In the genomic region with DNA sequence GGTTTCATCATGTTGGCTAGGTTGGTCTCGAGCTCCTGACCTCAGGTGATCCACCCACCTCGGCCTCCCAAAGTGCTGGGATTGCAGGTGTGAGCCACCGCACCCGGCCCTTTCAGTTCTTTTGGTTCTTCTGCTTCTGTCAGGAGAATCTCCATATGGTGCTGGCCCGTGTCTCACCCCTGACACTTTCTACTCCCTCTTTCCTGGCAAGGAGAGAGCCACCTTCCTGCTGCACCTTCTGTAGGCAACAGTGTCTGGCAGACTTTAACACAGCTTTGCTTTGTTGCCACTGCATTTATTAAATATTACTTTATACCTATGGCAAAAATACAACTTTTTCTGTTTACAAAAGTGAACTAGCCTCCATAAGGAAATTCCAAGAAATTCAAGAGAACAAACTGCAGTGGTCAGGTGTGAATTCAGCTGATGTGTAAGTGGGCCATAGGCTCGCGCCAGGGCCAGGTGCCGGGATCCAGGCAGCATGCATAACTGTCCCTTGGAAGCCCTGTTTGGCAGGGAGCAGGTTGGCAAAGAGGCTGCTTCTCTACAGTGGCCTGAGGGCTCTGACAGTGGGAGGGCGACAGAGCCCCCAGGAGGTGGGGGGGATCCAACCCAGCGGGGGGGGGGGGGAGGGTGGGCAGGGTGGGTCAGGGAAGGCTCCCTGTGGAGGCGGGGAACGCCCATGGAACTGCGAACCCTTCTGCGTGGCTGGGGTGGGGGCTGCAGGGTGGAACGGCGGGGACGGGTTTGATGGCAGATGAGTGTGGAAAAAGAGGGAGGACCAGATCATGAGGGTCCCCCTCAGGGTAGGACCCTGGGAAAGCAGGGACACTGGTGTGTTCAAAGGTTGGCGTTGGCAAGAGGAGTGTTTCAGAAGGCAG, we compare ENCODE assay signal across 24 cellular contexts. TPM values are rescaled to one million over a fixed set of nuclear protein-coding genes. Genes with fewer than 3 reads are reported as not detected.
DNase-seq lines count a peak whose midpoint lies in the region; ATAC-seq and TF ChIP-seq lines count a peak whose summit lies in the region.
"Had no signal": no experiment of that assay in that cellular context is flagged by ENCODE, and none has a peak within 500 bp of the region (broad histone marks: within the 10 kb centered on the region; RNA-seq: fewer than 3 reads in every experiment).

No MANE protein-coding gene starts in this region.

- no peaks in the 10 kb centered on the region for H3K27me3 ChIP-seq in hepatocyte
- H3K27me3 ChIP-seq: neutrophil had no signal

- no peak overlapping the region for H3K4me3 Mint-ChIP-seq in activated T-helper 17 cell treated with anti-CD3 and anti-CD28 coated beads, Interleukin-2, amount 50 U/mL, for 72 hours
- H3K4me3 Mint-ChIP-seq in activated CD8-positive, alpha-beta T cell treated with anti-CD3 and anti-CD28 coated beads, Interleukin-2, amount 10 ng/mL, durations not matched to agents 7 days and 5 days = no peak overlapping the region
- H3K4me3 Mint-ChIP-seq: activated CD4-positive, alpha-beta T cell treated with anti-CD3 and anti-CD28 coated beads, Interleukin-2, amount 10 ng/mL, durations not matched to agents 7 days and 5 days had no signal

- H3K9me2 ChIP-seq in hepatocyte (replicated peaks; ENCODE audit: insufficient read depth) = no peaks in the 10 kb centered on the region

- CTCF ChIA-PET in activated CD8-positive, alpha-beta T cell treated with anti-CD3 and anti-CD28 coated beads, Interleukin-2, amount 10 ng/mL, durations not matched to agents 7 days and 5 days (lab: Charles Lee) = no interaction called here

- H3K27me3 Mint-ChIP-seq in activated T-helper 17 cell treated with anti-CD3 and anti-CD28 coated beads, Interleukin-2, amount 50 U/mL, for 72 hours = no peaks in the 10 kb centered on the region
- H3K27me3 Mint-ChIP-seq in activated CD8-positive, alpha-beta T cell treated with anti-CD3 and anti-CD28 coated beads, Interleukin-2, amount 10 ng/mL, durations not matched to agents 7 days and 5 days (ENCODE audit: low read depth) = no peaks in the 10 kb centered on the region
- H3K27me3 Mint-ChIP-seq: activated CD4-positive, alpha-beta T cell treated with anti-CD3 and anti-CD28 coated beads, Interleukin-2, amount 10 ng/mL, durations not matched to agents 7 days and 5 days; progenitor cell of endocrine pancreas had no signal

- no peak overlapping the region for H3K4me3 ChIP-seq in hepatocyte
- H3K4me3 ChIP-seq: A549, GM12878, HAP-1 had no signal

- H3K4me1 Mint-ChIP-seq in activated T-helper 17 cell treated with anti-CD3 and anti-CD28 coated beads, Interleukin-2, amount 50 U/mL, for 72 hours = no peaks in the 10 kb centered on the region
- H3K4me1 Mint-ChIP-seq in activated CD8-positive, alpha-beta T cell treated with anti-CD3 and anti-CD28 coated beads, Interleukin-2, amount 10 ng/mL, durations not matched to agents 7 days and 5 days (ENCODE audit: low read depth) = no peaks in the 10 kb centered on the region

- TF ChIP-seq CTCF in hepatocyte (IDR thresholded peaks at IDR 0.05; ENCODE audit: poor library complexity) = no peak

- H3K27ac Mint-ChIP-seq in activated naive CD4-positive, alpha-beta T cell treated with anti-CD3 and anti-CD28 coated beads, Interleukin-2, amount 50 U/mL, for 72 hours = peak overlapping the region; percentile 22 to 33
- peak overlapping the region; percentile 77 for H3K27ac Mint-ChIP-seq in activated T-helper 17 cell treated with anti-CD3 and anti-CD28 coated beads, Interleukin-2, amount 50 U/mL, for 72 hours
- H3K27ac Mint-ChIP-seq in activated CD8-positive, alpha-beta T cell treated with anti-CD3 and anti-CD28 coated beads, Interleukin-2, amount 10 ng/mL, durations not matched to agents 7 days and 5 days = no peak overlapping the region
- H3K27ac Mint-ChIP-seq: activated CD4-positive, alpha-beta T cell treated with anti-CD3 and anti-CD28 coated beads, Interleukin-2, amount 10 ng/mL, durations not matched to agents 7 days and 5 days; progenitor cell of endocrine pancreas had no signal

- H3K79me2 ChIP-seq in hepatocyte = no peaks in the 10 kb centered on the region

- no peaks in the 10 kb centered on the region for H4K20me1 ChIP-seq in hepatocyte (ENCODE audit: insufficient read depth, poor library complexity, severe bottlenecking)

- peaks cover 7% of the 10 kb centered on the region for H3K4me1 ChIP-seq in hepatocyte (ENCODE audit: insufficient read depth)
- H3K4me1 ChIP-seq: A549, HAP-1 had no signal

- H3K9me3 ChIP-seq in hepatocyte (ENCODE audit: low read depth) = no peaks in the 10 kb centered on the region
- H3K9me3 ChIP-seq: A549, HAP-1, neutrophil had no signal

- H3K4me2 ChIP-seq in hepatocyte = no peak overlapping the region
- H3K4me2 ChIP-seq: A549 had no signal

- H3K27ac ChIP-seq in hepatocyte = peak overlapping the region; percentile 88
- H3K27ac ChIP-seq: A549, HL-60, neutrophil had no signal

- H3K36me3 Mint-ChIP-seq in activated naive CD4-positive, alpha-beta T cell treated with anti-CD3 and anti-CD28 coated beads, Interleukin-2, amount 50 U/mL, for 72 hours = peaks cover 0 to 6% of the 10 kb centered on the region in 2 donors
- H3K36me3 Mint-ChIP-seq in activated T-helper 17 cell treated with anti-CD3 and anti-CD28 coated beads, Interleukin-2, amount 50 U/mL, for 72 hours (ENCODE audit: low read depth) = peaks cover 96% of the 10 kb centered on the region
- H3K36me3 Mint-ChIP-seq in activated CD8-positive, alpha-beta T cell treated with anti-CD3 and anti-CD28 coated beads, Interleukin-2, amount 10 ng/mL, durations not matched to agents 7 days and 5 days (ENCODE audit: low read depth) = peaks cover 21% of the 10 kb centered on the region

- no peak for DNase-seq in activated naive CD4-positive, alpha-beta T cell treated with anti-CD3 and anti-CD28 coated beads, Interleukin-2, amount 50 U/mL, for 72 hours (ENCODE audit: low spot score in 2 of 2)
- no peak for DNase-seq in activated naive CD4-positive, alpha-beta T cell treated with Interleukin-2 at 50 U/mL for 16 hours
- no peak for DNase-seq in hepatocyte (ENCODE audit: low spot score)
- no peak for DNase-seq in activated CD8-positive, alpha-beta T cell treated with anti-CD3 and anti-CD28 coated beads, Interleukin-2, amount 10 ng/mL, durations not matched to agents 7 days and 5 days
- no peak for DNase-seq in stimulated activated CD4-positive, alpha-beta T cell treated with anti-CD3 and anti-CD28 coated beads, Interleukin-12 subunit alpha, Interleukin-12 subunit beta, amount 100 ng/mL, for 4 hours
- DNase-seq: activated CD4-positive, alpha-beta T cell treated with anti-CD3 and anti-CD28 coated beads, Interleukin-2, amount 10 ng/mL, durations not matched to agents 7 days and 5 days; activated CD8-positive, alpha-beta memory T cell treated with anti-CD3 and anti-CD28 coated beads, Interleukin-2, amount 50 U/mL, for 4 hours; activated effector memory CD4-positive, alpha-beta T cell treated with anti-CD3 and anti-CD28 coated beads, Interleukin-2, amount 50 U/mL, for 16 hours; amniotic stem cell; COR-L47; glutamatergic neuron; kidney glomerular epithelial cell; mammary epithelial cell; NCI-H187; NCI-H526 had no signal

- H3K9me3 Mint-ChIP-seq in activated naive CD4-positive, alpha-beta T cell treated with anti-CD3 and anti-CD28 coated beads, Interleukin-2, amount 50 U/mL, for 72 hours = no peaks in the 10 kb centered on the region
- no peaks in the 10 kb centered on the region for H3K9me3 Mint-ChIP-seq in activated T-helper 17 cell treated with anti-CD3 and anti-CD28 coated beads, Interleukin-2, amount 50 U/mL, for 72 hours
- H3K9me3 Mint-ChIP-seq in activated CD8-positive, alpha-beta T cell treated with anti-CD3 and anti-CD28 coated beads, Interleukin-2, amount 10 ng/mL, durations not matched to agents 7 days and 5 days (ENCODE audit: insufficient read depth) = no peaks in the 10 kb centered on the region
- H3K9me3 Mint-ChIP-seq: activated CD4-positive, alpha-beta T cell treated with anti-CD3 and anti-CD28 coated beads, Interleukin-2, amount 10 ng/mL, durations not matched to agents 7 days and 5 days had no signal

- WGBS in hepatocyte (ENCODE audit: low lambda C conversion rate, missing lambda C conversion rate) = 98% methylated on average over 11 of the region's 18 CpGs

- H2AFZ ChIP-seq in hepatocyte = no peak overlapping the region

- POLR2A ChIA-PET in activated CD8-positive, alpha-beta T cell treated with anti-CD3 and anti-CD28 coated beads, Interleukin-2, amount 10 ng/mL, durations not matched to agents 7 days and 5 days (lab: Charles Lee) = interaction anchor here (0.6 to 0.9 kb wide), 2 partner anchors 27 to 40 kb away, joined by 3 read pairs; no protein-coding TSS in a partner anchor

- no peaks in the 10 kb centered on the region for H3K36me3 ChIP-seq in hepatocyte (replicated peaks; ENCODE audit: insufficient read depth, low read depth)

- ATAC-seq in activated naive CD4-positive, alpha-beta T cell treated with anti-CD3 and anti-CD28 coated beads, Interleukin-2, amount 50 U/mL, for 72 hours = no peak
- ATAC-seq in activated T-helper 17 cell treated with anti-CD3 and anti-CD28 coated beads, Interleukin-2, amount 50 U/mL, for 72 hours (replicated peaks) = no peak
- no peak for ATAC-seq in activated CD8-positive, alpha-beta T cell treated with anti-CD3 and anti-CD28 coated beads, Interleukin-2, amount 10 ng/mL, durations not matched to agents 7 days and 5 days
- ATAC-seq in GM19452 (IDR thresholded peaks at IDR 0.05; ENCODE audit: unreplicated experiment) = no peak
- no peak for ATAC-seq in HG02852 (IDR thresholded peaks at IDR 0.05; ENCODE audit: unreplicated experiment)
- ATAC-seq: A549, GM12878 had no signal

RNA-seq across cellular contexts. Expression of a gene that starts 21.1 kb away (rescaled TPM):
- total RNA-seq in activated naive CD4-positive, alpha-beta T cell treated with anti-CD3 and anti-CD28 coated beads, Interleukin-2, amount 50 U/mL, for 72 hours = 10 to 100 TPM in 1 of 2 donors, 1 to 10 TPM in 1; 8.4 to 11.1 TPM
- total RNA-seq in activated T-helper 17 cell treated with anti-CD3 and anti-CD28 coated beads, Interleukin-2, amount 50 U/mL, for 72 hours = 100 to 1,000 TPM; 306 to 503 TPM
- total RNA-seq in hepatocyte = 610 and 637 TPM in 2 replicates
- polyA plus RNA-seq in hepatocyte = 521 and 544 TPM in 2 replicates
- total RNA-seq in activated CD8-positive, alpha-beta T cell treated with anti-CD3 and anti-CD28 coated beads, Interleukin-2, amount 10 ng/mL, durations not matched to agents 7 days and 5 days = 10 to 100 TPM; 34.0 to 35.3 TPM

RNA-seq across cellular contexts. Expression of a gene that starts 51.0 kb away (rescaled TPM):
- 100 to 1,000 TPM; 239 to 287 TPM for total RNA-seq in activated naive CD4-positive, alpha-beta T cell treated with anti-CD3 and anti-CD28 coated beads, Interleukin-2, amount 50 U/mL, for 72 hours
- total RNA-seq in activated T-helper 17 cell treated with anti-CD3 and anti-CD28 coated beads, Interleukin-2, amount 50 U/mL, for 72 hours = 100 to 1,000 TPM; 242 to 244 TPM
- 381 and 436 TPM in 2 replicates for total RNA-seq in hepatocyte
- polyA plus RNA-seq in hepatocyte = 340 and 358 TPM in 2 replicates
- total RNA-seq in activated CD8-positive, alpha-beta T cell treated with anti-CD3 and anti-CD28 coated beads, Interleukin-2, amount 10 ng/mL, durations not matched to agents 7 days and 5 days = 100 to 1,000 TPM; 243 to 244 TPM

Comparison
In these comparisons a context has a peak if more than half of its experiments do, and no peak if none do; other contexts are left out.
1. RNA of a gene that starts 21.1 kb away (total RNA-seq): 610 to 637 TPM in hepatocyte and 306 to 503 TPM in activated T-helper 17 cell treated with anti-CD3 and anti-CD28 coated beads, Interleukin-2, amount 50 U/mL, for 72 hours; 34.0 to 35.3 TPM in activated CD8-positive, alpha-beta T cell treated with anti-CD3 and anti-CD28 coated beads, Interleukin-2, amount 10 ng/mL, durations not matched to agents 7 days and 5 days and 8.4 to 11.1 TPM in activated naive CD4-positive, alpha-beta T cell treated with anti-CD3 and anti-CD28 coated beads, Interleukin-2, amount 50 U/mL, for 72 hours; every median in the first group is over 4 times any median in the second.